In the genomic region with DNA sequence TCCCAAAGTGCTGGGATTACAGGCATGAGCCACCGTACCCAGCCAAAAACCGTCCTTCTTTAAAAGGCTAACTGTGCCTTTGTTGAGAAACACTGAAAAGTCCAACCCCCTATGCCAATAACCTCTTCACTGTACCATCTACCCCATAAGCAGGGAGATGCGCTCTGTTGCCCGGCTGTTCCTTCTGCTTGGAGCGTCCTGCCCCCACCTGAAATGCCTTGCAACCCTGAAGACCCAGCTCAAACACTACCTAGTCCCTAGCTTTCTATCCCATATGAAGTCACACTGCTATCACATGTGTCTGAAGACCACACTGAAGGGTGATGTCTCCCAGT, we compare ENCODE assay signal across 10 cellular contexts. TPM values are rescaled to one million over a fixed set of nuclear protein-coding genes. Genes with fewer than 3 reads are reported as not detected.
DNase-seq lines count a peak whose midpoint lies in the region; ATAC-seq, FAIRE-seq and TF ChIP-seq lines count a peak whose summit lies in the region.
"Had no signal": no experiment of that assay in that cellular context is flagged by ENCODE, and none has a peak within 500 bp of the region (broad histone marks: within the 10 kb centered on the region; RNA-seq: fewer than 3 reads in every experiment).

No MANE protein-coding gene starts in this region.

- CTCF ChIA-PET in WTC11 (lab: Charles Lee) (interaction anchor here (0.6 to 5.8 kb wide), 15 partner anchors 9 to 476 kb away, joined by 3 to 47 read pairs (median 6); a partner anchor contains a TSS), HepG2 (lab: Yijun Ruan, JAX; ENCODE audit: low intra/inter-chr PET ratio, low total read pairs) (interaction anchor here (1.2 to 4.1 kb wide), 5 partner anchors 14 to 108 kb away, joined by 3 to 29 read pairs (median 7); a partner anchor contains a TSS)

- no peak overlapping the region for H2AFZ ChIP-seq in HepG2 (ENCODE audit: low read length)

- no peak for TF ChIP-seq RAD21 in HepG2 (CRISPR knock-in tag; IDR thresholded peaks at IDR 0.05)

- H3K27me3 ChIP-seq in HepG2 (ENCODE audit: control insufficient read depth in 1 of 2, insufficient read depth in 2 of 2, low read length in 2 of 2) = no peaks in the 10 kb centered on the region

- POLR2A ChIA-PET in WTC11 (lab: Charles Lee) (interaction anchor here (0.6 kb wide), 1 partner anchor 169 kb away, joined by 7 read pairs; no protein-coding TSS in a partner anchor), HepG2 (lab: Yijun Ruan, JAX) (interaction anchor here (0.6 to 1.2 kb wide), 2 partner anchors 9 to 102 kb away, joined by 3 to 4 read pairs; no protein-coding TSS in a partner anchor)

- peaks cover 23 to 41% of the 10 kb centered on the region in 2 experiments for H3K36me3 ChIP-seq in HepG2 (replicated peaks in 1 of 2; ENCODE audit: control insufficient read depth in 1 of 2, insufficient read depth in 2 of 2, low read length in 2 of 2)

- no peak for TF ChIP-seq EP300 in HepG2 (IDR thresholded peaks at IDR 0.05; ENCODE audit: low read depth in 2 of 2, low read length in 2 of 2)
- no peak for TF ChIP-seq EP300 in HepG2 (CRISPR knock-in tag; IDR thresholded peaks at IDR 0.05; ENCODE audit: borderline replicate concordance)

- H3K4me3 Mint-ChIP-seq in WTC11 = no peak overlapping the region
- peak overlapping the region; percentile 75 to 79 for H3K4me3 Mint-ChIP-seq in stimulated activated naive B cell treated with anti-CD40 and anti-IgM and Interleukin-4, amounts not matched to agents 10 μg/mL and 1 μg/mL and 100 μg/mL, for 72 hours

- H4K20me1 ChIP-seq in HepG2 (ENCODE audit: insufficient read depth, low read length) = peaks cover 19% of the 10 kb centered on the region

- no peak overlapping the region for H3K4me3 ChIP-seq in HepG2 (replicated peaks in 1 of 3; ENCODE audit: insufficient read depth in 1 of 3, low read depth in 2 of 3, low read length in 3 of 3)

- no peak for TF ChIP-seq POLR2A in HepG2 (IDR thresholded peaks at IDR 0.05; ENCODE audit: insufficient read depth in 1 of 2, low read depth in 2 of 2, low read length in 2 of 2)

- in situ Hi-C loops in HepG2 (cut with HindIII; ENCODE audit: extremely low pct_ligation_motif_present, low pct_unique_long_range_greater_than_20kb) = no loop called here

- peaks cover 27% of the 10 kb centered on the region for H3K4me1 Mint-ChIP-seq in WTC11
- H3K4me1 Mint-ChIP-seq in stimulated activated naive B cell treated with anti-CD40 and anti-IgM and Interleukin-4, amounts not matched to agents 10 μg/mL and 1 μg/mL and 100 μg/mL, for 72 hours = peaks cover 13 to 16% of the 10 kb centered on the region in 2 donors

- H3K27ac ChIP-seq in HepG2 (ENCODE audit: extremely low read length, insufficient read depth, low read length) = no peak overlapping the region

- no peak for ATAC-seq in activated naive CD4-positive, alpha-beta T cell treated with anti-CD3 and anti-CD28 coated beads, Interleukin-2, amount 50 U/mL, for 72 hours
- peak; percentile 9; the same call in 1 of the 2 replicates for ATAC-seq in WTC11
- ATAC-seq in HepG2 = no peak; the same call in 2 of the 3 replicates
- ATAC-seq in stimulated activated naive B cell treated with anti-CD40 and anti-IgM and Interleukin-4, amounts not matched to agents 10 μg/mL and 1 μg/mL and 100 μg/mL, for 72 hours (replicated peaks) = no peak

- H3K4me1 ChIP-seq in HepG2 (ENCODE audit: insufficient read depth, low read length) = peaks cover 6% of the 10 kb centered on the region

- no TSS peak for BruUV-seq in HepG2 (replicated peaks; lab: Mats Ljungman, UMichigan)

- H3K36me3 Mint-ChIP-seq in activated naive CD4-positive, alpha-beta T cell treated with anti-CD3 and anti-CD28 coated beads, Interleukin-2, amount 50 U/mL, for 72 hours = no peaks in the 10 kb centered on the region
- H3K36me3 Mint-ChIP-seq in WTC11 = peaks cover 20% of the 10 kb centered on the region
- H3K36me3 Mint-ChIP-seq in stimulated activated naive B cell treated with anti-CD40 and anti-IgM and Interleukin-4, amounts not matched to agents 10 μg/mL and 1 μg/mL and 100 μg/mL, for 72 hours = peaks cover 15 to 18% of the 10 kb centered on the region in 2 donors

- FAIRE-seq in HepG2 (lab: Jason Lieb, UNC) = no peak

- TF ChIP-seq CTCF in WTC11 (IDR thresholded peaks at IDR 0.05) = no peak
- TF ChIP-seq CTCF in HepG2 (CRISPR knock-in tag; IDR thresholded peaks at IDR 0.05) = no peak

- H3K4me2 ChIP-seq in HepG2 (ENCODE audit: low read depth, low read length) = no peak overlapping the region

- intact Hi-C loops in HepG2 (cut with micrococcal nuclease; ENCODE audit: unreplicated experiment) = loop anchor here (1.0 kb wide), 1 partner anchor 106 kb away; no protein-coding TSS in a partner anchor

- no peaks in the 10 kb centered on the region for H3K9me3 ChIP-seq in HepG2 (ENCODE audit: low read length)
- H3K9me3 ChIP-seq: SK-N-SH had no signal

- H3K9me3 Mint-ChIP-seq in activated naive CD4-positive, alpha-beta T cell treated with anti-CD3 and anti-CD28 coated beads, Interleukin-2, amount 50 U/mL, for 72 hours = no peaks in the 10 kb centered on the region
- no peaks in the 10 kb centered on the region for H3K9me3 Mint-ChIP-seq in WTC11
- no peaks in the 10 kb centered on the region for H3K9me3 Mint-ChIP-seq in stimulated activated naive B cell treated with anti-CD40 and anti-IgM and Interleukin-4, amounts not matched to agents 10 μg/mL and 1 μg/mL and 100 μg/mL, for 72 hours

- peak overlapping the region; percentile 68 to 87 for H3K27ac Mint-ChIP-seq in activated naive CD4-positive, alpha-beta T cell treated with anti-CD3 and anti-CD28 coated beads, Interleukin-2, amount 50 U/mL, for 72 hours
- peak overlapping the region; percentile 82; the same call in 1 of the 2 replicates for H3K27ac Mint-ChIP-seq in WTC11
- peak overlapping the region; percentile 26 for H3K27ac Mint-ChIP-seq in stimulated activated naive B cell treated with anti-CD40 and anti-IgM and Interleukin-4, amounts not matched to agents 10 μg/mL and 1 μg/mL and 100 μg/mL, for 72 hours

- no peaks in the 10 kb centered on the region for H3K27me3 Mint-ChIP-seq in WTC11 (ENCODE audit: low read depth)
- H3K27me3 Mint-ChIP-seq in stimulated activated naive B cell treated with anti-CD40 and anti-IgM and Interleukin-4, amounts not matched to agents 10 μg/mL and 1 μg/mL and 100 μg/mL, for 72 hours = no peaks in the 10 kb centered on the region

- no peak for DNase-seq in activated naive CD4-positive, alpha-beta T cell treated with anti-CD3 and anti-CD28 coated beads, Interleukin-2, amount 50 U/mL, for 72 hours (ENCODE audit: low spot score in 2 of 2)
- no peak for DNase-seq in activated naive CD4-positive, alpha-beta T cell (lab: John Stamatoyannopoulos, UW)
- DNase-seq in WTC11 (ENCODE audit: low spot score) = no peak
- no peak for DNase-seq in HepG2 (ENCODE audit: low spot score)
- DNase-seq in stimulated activated naive B cell treated with anti-CD40 and anti-IgM and Interleukin-4, amounts not matched to agents 10 μg/mL and 1 μg/mL and 100 μg/mL, for 72 hours = no peak
- DNase-seq in activated CD4-positive, alpha-beta T cell treated with anti-CD3 and anti-CD28 coated beads, Interleukin-2, amount 50 U/mL, for 4 hours = no peak
- DNase-seq in Kasumi-1 (lab: John Stamatoyannopoulos, UW) = no peak
- DNase-seq in kidney tubule cell (ENCODE audit: low spot score) = no peak
- DNase-seq: NCI-H1417 treated with DMSO at 0.1 percent for 48 hours had no signal

- H3K79me2 ChIP-seq in HepG2 (ENCODE audit: insufficient read depth, low read length) = peaks cover 17% of the 10 kb centered on the region

- H3K9ac ChIP-seq in HepG2 (ENCODE audit: insufficient read depth, low read depth, low read length) = no peak overlapping the region
- H3K9ac ChIP-seq: SK-N-SH had no signal

- 87% methylated on average over 5 of the region's 5 CpGs for WGBS in HepG2 (ENCODE audit: low lambda C conversion rate)

TF ChIP-seq in WTC11, 78 proteins besides CTCF, POLR2A, EP300 and RAD21 (continues in another document):
- TF ChIP-seq ATF1 (CRISPR knock-in tag; IDR thresholded peaks at IDR 0.05) (no peak), CREB1 (CRISPR knock-in tag; IDR thresholded peaks at IDR 0.05) (no peak), FOXK1 (CRISPR knock-in tag; IDR thresholded peaks at IDR 0.05) (no peak), ZNF121 (CRISPR knock-in tag; IDR thresholded peaks at IDR 0.05) (no peak), GTF2I (CRISPR knock-in tag; conservative IDR thresholded peaks at IDR 0.05) (no peak), ZNF263 (CRISPR knock-in tag; IDR thresholded peaks at IDR 0.05; ENCODE audit: low read depth) (no peak)

TF ChIP-seq in HepG2, 621 proteins besides CTCF, POLR2A, EP300 and RAD21 (continues in another document):
- no peak for TF ChIP-seq ZNF614 (CRISPR knock-in tag; IDR thresholded peaks at IDR 0.05; ENCODE audit: borderline replicate concordance)

RNA-seq across cellular contexts. Expression of a gene that starts 27.8 kb away (rescaled TPM):
- 100 to 1,000 TPM; 152 to 221 TPM for total RNA-seq in activated naive CD4-positive, alpha-beta T cell treated with anti-CD3 and anti-CD28 coated beads, Interleukin-2, amount 50 U/mL, for 72 hours
- total RNA-seq in WTC11 (2021) = 132 to 146 TPM (median 144 TPM) in 3 replicates
- 81.3 and 85.1 TPM in 2 replicates for total RNA-seq in HepG2 (2016; rRNA removed; fragmentation: Illumina TruSeq; extraction: Trizol)
- 39.8 and 41.0 TPM in 2 replicates for total RNA-seq in HepG2 (2016; cell fraction: cytosol; rRNA removed; fragmentation: Illumina TruSeq; extraction: Trizol; ENCODE audit: low read depth)
- 75.7 and 82.4 TPM in 2 replicates for total RNA-seq in HepG2 (2016; cell fraction: insoluble cytoplasmic fraction; rRNA removed; fragmentation: Illumina TruSeq; extraction: Trizol)
- total RNA-seq in HepG2 (2016; cell fraction: membrane; rRNA removed; fragmentation: Illumina TruSeq; extraction: Trizol) = 77.9 and 85.1 TPM in 2 replicates
- 90.9 and 96.1 TPM in 2 replicates for total RNA-seq in HepG2 (2016; cell fraction: nucleus; rRNA removed; fragmentation: Illumina TruSeq; extraction: Trizol)
- 102 and 132 TPM in 2 replicates for polyA plus RNA-seq in HepG2 (2011; rRNA removed)
- 86.6 and 115 TPM in 2 replicates for polyA plus RNA-seq in HepG2 (2011; cell fraction: cytosol; rRNA removed)
- polyA plus RNA-seq in HepG2 (2011; cell fraction: nucleus; rRNA removed) = 112 and 127 TPM in 2 replicates
- 131 and 175 TPM in 2 replicates for polyA plus RNA-seq in HepG2 (2012)
- 88.5 and 88.7 TPM in 2 replicates for polyA plus RNA-seq in HepG2 (2016; cell fraction: cytosol; fragmentation: Illumina TruSeq; extraction: Trizol; ENCODE audit: low read depth)
- 203 and 260 TPM in 2 replicates for polyA plus RNA-seq in HepG2 (2016; cell fraction: insoluble cytoplasmic fraction; fragmentation: Illumina TruSeq; extraction: Trizol; ENCODE audit: low read depth)
- 179 and 185 TPM in 2 replicates for polyA plus RNA-seq in HepG2 (2016; cell fraction: membrane; fragmentation: Illumina TruSeq; extraction: Trizol; ENCODE audit: low read depth)
- 152 and 171 TPM in 2 replicates for polyA plus RNA-seq in HepG2 (2016; cell fraction: nucleus; fragmentation: Illumina TruSeq; extraction: Trizol; ENCODE audit: insufficient read depth, low read depth)
- 54.3 and 62.1 TPM in 2 replicates for polyA minus RNA-seq in HepG2 (2011; rRNA and poly(A)+ RNA removed; ENCODE audit: low replicate concordance)
- polyA minus RNA-seq in HepG2 (2011; cell fraction: cytosol; rRNA and poly(A)+ RNA removed) = 50.5 and 51.3 TPM in 2 replicates
- polyA minus RNA-seq in HepG2 (2011; cell fraction: nucleus; rRNA and poly(A)+ RNA removed) = 273 and 299 TPM in 2 replicates

Comparison
In these comparisons a context has a peak if more than half of its experiments do, and no peak if none do; other contexts are left out.
1. H3K27ac Mint-ChIP-seq: peak in every context shown above with its lines; median percentile 82 in WTC11; 78 in activated naive CD4-positive, alpha-beta T cell treated with anti-CD3 and anti-CD28 coated beads, Interleukin-2, amount 50 U/mL, for 72 hours; 26 in stimulated activated naive B cell treated with anti-CD40 and anti-IgM and Interleukin-4, amounts not matched to agents 10 μg/mL and 1 μg/mL and 100 μg/mL, for 72 hours.